1 cellular context compared by ENCODE assay signal in the genomic region with DNA sequence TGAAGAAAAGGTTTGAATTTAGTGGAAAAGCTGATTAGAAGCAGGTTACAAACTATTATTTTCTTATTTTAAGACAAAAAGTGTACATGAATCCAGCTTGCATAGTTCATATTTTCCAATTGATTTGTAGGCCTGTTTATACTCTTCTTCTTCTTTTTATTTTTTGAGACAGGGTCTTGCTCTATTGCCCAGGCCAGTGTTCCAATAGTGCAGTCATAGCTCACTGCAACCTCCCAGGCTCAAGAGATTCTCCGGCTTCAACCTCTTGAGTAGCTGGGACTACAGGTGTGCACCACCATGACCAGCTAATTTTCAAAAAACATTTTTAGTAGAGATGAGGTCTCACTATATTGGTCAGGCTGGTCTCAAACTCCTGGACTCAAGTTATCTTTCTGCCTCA.
TF ChIP-seq lines count a peak whose summit lies in the region.

No MANE protein-coding gene starts in this region.

TF ChIP-seq in WTC11, 78 proteins besides CTCF, POLR2A, EP300 and RAD21:
- TF ChIP-seq ZNF121 (CRISPR knock-in tag; IDR thresholded peaks at IDR 0.05) (peak; percentile 84), ZNF396 (CRISPR knock-in tag; IDR thresholded peaks at IDR 0.05; ENCODE audit: borderline replicate concordance) (no peak)
TF ChIP-seq in WTC11: peak in this region for 1.
